ENCODE assay signal across 1 cellular context in the genomic region with DNA sequence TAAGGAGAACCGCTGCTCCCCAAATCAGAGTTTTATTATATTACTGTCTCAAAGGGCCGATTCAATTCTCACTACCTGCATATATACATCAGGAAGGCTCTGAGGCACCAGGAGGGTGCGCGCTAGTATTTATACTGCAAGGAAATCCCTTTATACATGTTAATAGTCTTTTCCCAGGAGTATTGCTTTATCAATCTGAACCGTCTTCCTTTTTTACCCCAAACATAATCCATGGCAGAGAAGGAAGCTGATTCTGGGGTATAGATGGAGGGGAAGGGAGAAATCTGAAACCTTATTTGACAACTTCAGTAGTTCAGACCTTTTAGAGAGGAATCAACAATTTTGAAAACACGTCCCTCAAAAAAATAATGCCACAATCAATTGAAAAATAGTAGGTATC.
TF ChIP-seq lines count a peak whose summit lies in the region.

A gene with protein sequence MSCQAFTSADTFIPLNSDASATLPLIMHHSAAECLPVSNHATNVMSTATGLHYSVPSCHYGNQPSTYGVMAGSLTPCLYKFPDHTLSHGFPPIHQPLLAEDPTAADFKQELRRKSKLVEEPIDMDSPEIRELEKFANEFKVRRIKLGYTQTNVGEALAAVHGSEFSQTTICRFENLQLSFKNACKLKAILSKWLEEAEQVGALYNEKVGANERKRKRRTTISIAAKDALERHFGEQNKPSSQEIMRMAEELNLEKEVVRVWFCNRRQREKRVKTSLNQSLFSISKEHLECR (minus strand): TSS at position 101 of the 400 bp plus-strand sequence. CDS start 122 bp downstream, outside the sequence.

TF ChIP-seq in H1, 55 proteins besides CTCF, POLR2A, EP300 and RAD21 (continued from another document):
- TF ChIP-seq JUN (IDR thresholded peaks at IDR 0.05; ENCODE audit: low read depth, low read length) (no peak), FOSL1 (IDR thresholded peaks at IDR 0.05; ENCODE audit: insufficient read depth, low read depth, low read length) (no peak), PHF8 (conservative IDR thresholded peaks at IDR 0.05; ENCODE audit: low read depth, low read length) (no peak), BRCA1 (IDR thresholded peaks at IDR 0.05; ENCODE audit: low read depth, low read length) (no peak), USF2 (IDR thresholded peaks at IDR 0.05; ENCODE audit: low read length) (no peak), ATF3 (IDR thresholded peaks at IDR 0.05; ENCODE audit: insufficient read depth, low read depth, low read length) (no peak), ZNF274 (IDR thresholded peaks at IDR 0.05; ENCODE audit: borderline replicate concordance, extremely low read depth, low read length) (no peak), TAF1 (IDR thresholded peaks at IDR 0.05; ENCODE audit: low read depth, low read length) (no peak), SP1 (IDR thresholded peaks at IDR 0.05; ENCODE audit: low read depth, low read length) (no peak)
